Comparison of ENCODE assay signal across 31 cellular contexts in genomic region chr7:159114096-159114495, GRCh38. TPM values are rescaled to one million over a fixed set of nuclear protein-coding genes. Genes with fewer than 3 reads are reported as not detected.
"Had no signal": no experiment of that assay in that cellular context is flagged by ENCODE, and none has a peak within 500 bp of the region (broad histone marks: within the 10 kb centered on the region; RNA-seq: fewer than 3 reads in every experiment).

No MANE protein-coding gene starts in this region.

- H3K4me1 Mint-ChIP-seq: activated CD8-positive, alpha-beta memory T cell treated with anti-CD3 and anti-CD28 coated beads, Interleukin-2, amount 10 ng/mL, durations not matched to agents 7 days and 5 days; stimulated activated effector memory CD8-positive, alpha-beta T cell treated with anti-CD3 and anti-CD28 coated beads, Interleukin-12 subunit alpha, Interleukin-12 subunit beta, amount 100 ng/mL, for 72 hours had no signal

- H3K27ac ChIP-seq: lower lobe of right lung, ovary, prostate gland, thoracic aorta, upper lobe of left lung, vagina had no signal

- H3K36me3 Mint-ChIP-seq: activated CD8-positive, alpha-beta memory T cell treated with anti-CD3 and anti-CD28 coated beads, Interleukin-2, amount 10 ng/mL, durations not matched to agents 7 days and 5 days; stimulated activated effector memory CD8-positive, alpha-beta T cell treated with anti-CD3 and anti-CD28 coated beads, Interleukin-12 subunit alpha, Interleukin-12 subunit beta, amount 100 ng/mL, for 72 hours had no signal

- H3K9me3 ChIP-seq: gastroesophageal sphincter, lower lobe of right lung, ovary, prostate gland, sigmoid colon, thoracic aorta, upper lobe of left lung, vagina had no signal

- DNase-seq: activated CD4-positive, alpha-beta T cell treated with anti-CD3 and anti-CD28 coated beads for 36 hours; activated CD4-positive, CD25-positive, alpha-beta regulatory T cell; activated CD8-positive, alpha-beta memory T cell treated with anti-CD3 and anti-CD28 coated beads, Interleukin-2, amount 10 ng/mL, durations not matched to agents 7 days and 5 days; activated CD8-positive, alpha-beta T cell treated with anti-CD3 and anti-CD28 coated beads, Interleukin-2, amount 10 ng/mL, durations not matched to agents 7 days and 5 days; activated naive CD4-positive, alpha-beta T cell treated with anti-CD3 and anti-CD28 coated beads for 36 hours; activated T-cell treated with anti-CD3 and anti-CD28 coated beads, Interleukin-2, amount 50 U/mL, for 48 hours; anterior cingulate cortex; cortex of kidney; effector memory CD8-positive, alpha-beta T cell; hippocampal formation; kidney; lower lobe of right lung; mesenchymal stem cell; retina; sigmoid colon; small intestine; stimulated activated CD4-positive, alpha-beta T cell treated with anti-CD3 and anti-CD28 coated beads, Interleukin-4, amount 100 ng/mL, for 24 hours; T-helper 1 cell had no signal

- ATAC-seq: activated CD4-positive, alpha-beta T cell treated with anti-CD3 and anti-CD28 coated beads for 36 hours; activated CD8-positive, alpha-beta memory T cell treated with anti-CD3 and anti-CD28 coated beads, Interleukin-2, amount 10 ng/mL, durations not matched to agents 7 days and 5 days; activated CD8-positive, alpha-beta T cell treated with anti-CD3 and anti-CD28 coated beads, Interleukin-2, amount 10 ng/mL, durations not matched to agents 7 days and 5 days; effector memory CD8-positive, alpha-beta T cell; gastroesophageal sphincter; lower lobe of right lung; stimulated activated effector memory CD8-positive, alpha-beta T cell treated with anti-CD3 and anti-CD28 coated beads, Interleukin-12 subunit alpha, Interleukin-12 subunit beta, amount 100 ng/mL, for 72 hours had no signal

- H3K9me3 Mint-ChIP-seq: activated naive CD4-positive, alpha-beta T cell treated with anti-CD3 and anti-CD28 coated beads for 36 hours; effector memory CD8-positive, alpha-beta T cell; nephron; stimulated activated effector memory CD8-positive, alpha-beta T cell treated with anti-CD3 and anti-CD28 coated beads, Interleukin-12 subunit alpha, Interleukin-12 subunit beta, amount 100 ng/mL, for 72 hours; stimulated activated naive CD8-positive, alpha-beta T cell treated with anti-CD3 and anti-CD28 coated beads, Interleukin-15, Interleukin-2, amounts not matched to agents 100 ng/mL and 50 ng/mL, for 24 hours; T-helper 2 cell treated with Interferon-gamma antibody and Interleukin-4, amounts not matched to agents 5 μg/mL and 100 μg/mL, for 36 hours had no signal

- H3K27ac Mint-ChIP-seq: activated CD4-positive, alpha-beta T cell treated with anti-CD3 and anti-CD28 coated beads for 36 hours; activated CD8-positive, alpha-beta memory T cell treated with anti-CD3 and anti-CD28 coated beads, Interleukin-2, amount 10 ng/mL, durations not matched to agents 7 days and 5 days; activated CD8-positive, alpha-beta T cell treated with anti-CD3 and anti-CD28 coated beads, Interleukin-2, amount 10 ng/mL, durations not matched to agents 7 days and 5 days; activated naive CD4-positive, alpha-beta T cell treated with anti-CD3 and anti-CD28 coated beads for 36 hours; effector memory CD8-positive, alpha-beta T cell; nephron; stimulated activated naive CD8-positive, alpha-beta T cell treated with anti-CD3 and anti-CD28 coated beads, Interleukin-15, Interleukin-2, amounts not matched to agents 100 ng/mL and 50 ng/mL, for 24 hours; T-helper 2 cell treated with Interferon-gamma antibody and Interleukin-4, amounts not matched to agents 5 μg/mL and 100 μg/mL, for 36 hours had no signal

- H3K27me3 ChIP-seq: ovary, vagina had no signal

- H3K4me1 ChIP-seq: lower lobe of right lung, prostate gland had no signal

- H3K4me3 Mint-ChIP-seq: activated CD4-positive, alpha-beta T cell treated with anti-CD3 and anti-CD28 coated beads for 36 hours; activated CD8-positive, alpha-beta memory T cell treated with anti-CD3 and anti-CD28 coated beads, Interleukin-2, amount 10 ng/mL, durations not matched to agents 7 days and 5 days; activated CD8-positive, alpha-beta T cell treated with anti-CD3 and anti-CD28 coated beads, Interleukin-2, amount 10 ng/mL, durations not matched to agents 7 days and 5 days; activated naive CD4-positive, alpha-beta T cell treated with anti-CD3 and anti-CD28 coated beads for 36 hours; effector memory CD8-positive, alpha-beta T cell; stimulated activated effector memory CD8-positive, alpha-beta T cell treated with anti-CD3 and anti-CD28 coated beads, Interleukin-12 subunit alpha, Interleukin-12 subunit beta, amount 100 ng/mL, for 72 hours; stimulated activated naive CD8-positive, alpha-beta T cell treated with anti-CD3 and anti-CD28 coated beads, Interleukin-15, Interleukin-2, amounts not matched to agents 100 ng/mL and 50 ng/mL, for 24 hours; T-helper 2 cell treated with Interferon-gamma antibody and Interleukin-4, amounts not matched to agents 5 μg/mL and 100 μg/mL, for 36 hours had no signal

- H3K36me3 ChIP-seq: lower lobe of right lung, ovary, prostate gland, sigmoid colon, thoracic aorta, upper lobe of left lung, vagina had no signal

- H3K4me3 ChIP-seq: gastroesophageal sphincter, lower lobe of right lung, ovary, prostate gland, sigmoid colon, thoracic aorta, upper lobe of left lung, vagina had no signal

RNA-seq across cellular contexts. Expression of gene VIPR2, which starts 30.6 kb away (rescaled TPM):
- total RNA-seq: activated CD8-positive, alpha-beta T cell treated with anti-CD3 and anti-CD28 coated beads, Interleukin-2, amount 10 ng/mL, durations not matched to agents 7 days and 5 days; endothelial cell of umbilical vein; fibroblast of lung; fibroblast of villous mesenchyme had no signal
- polyA plus RNA-seq: endothelial cell of umbilical vein, fibroblast of lung had no signal
